1 cellular context compared by ENCODE assay signal in the genomic region with DNA sequence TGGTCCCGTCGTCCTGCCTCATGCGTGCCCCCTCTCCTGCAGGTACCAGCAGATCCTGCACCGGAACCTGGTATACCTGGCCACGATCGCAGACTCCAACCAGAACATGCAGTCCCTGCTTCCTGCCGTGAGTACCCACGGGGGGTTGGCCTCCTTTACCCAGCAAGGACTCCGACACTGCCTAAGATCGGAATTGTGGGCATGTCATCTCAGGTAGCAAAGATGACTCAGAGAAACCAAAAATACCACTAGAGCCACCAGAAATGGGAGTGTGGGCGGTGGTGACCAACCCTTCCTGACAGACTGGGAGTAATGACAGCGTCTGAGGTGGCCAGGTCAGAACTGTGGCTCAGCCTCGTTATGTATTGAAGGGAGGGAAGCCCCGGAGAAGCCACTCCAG.
TF ChIP-seq lines count a peak whose summit lies in the region.

No MANE protein-coding gene starts in this region.

TF ChIP-seq in H1, 55 proteins besides CTCF, POLR2A, EP300 and RAD21:
- TF ChIP-seq CBX8 (IDR thresholded peaks at IDR 0.05; ENCODE audit: borderline replicate concordance, low read depth, low read length) (no peak), KDM4A (IDR thresholded peaks at IDR 0.05; ENCODE audit: low read depth, low read length, severe bottlenecking) (no peak), BRCA1 (IDR thresholded peaks at IDR 0.05; ENCODE audit: low read depth, low read length) (no peak), RNF2 (IDR thresholded peaks at IDR 0.05; ENCODE audit: borderline replicate concordance, low read depth, low read length, missing control alignments, poor library complexity, severe bottlenecking) (no peak), PHF8 (conservative IDR thresholded peaks at IDR 0.05; ENCODE audit: low read depth, low read length) (no peak), CBX5 (IDR thresholded peaks at IDR 0.05; ENCODE audit: low read depth, low read length) (no peak), MAFK (IDR thresholded peaks at IDR 0.05; ENCODE audit: low read depth, low read length) (no peak), BCL11A (IDR thresholded peaks at IDR 0.05; ENCODE audit: low read depth in 2 of 2, low read length in 2 of 2) (no peak), SIX5 (IDR thresholded peaks at IDR 0.05; ENCODE audit: low read depth, low read length) (no peak)
- TF ChIP-seq, protein P1, sequence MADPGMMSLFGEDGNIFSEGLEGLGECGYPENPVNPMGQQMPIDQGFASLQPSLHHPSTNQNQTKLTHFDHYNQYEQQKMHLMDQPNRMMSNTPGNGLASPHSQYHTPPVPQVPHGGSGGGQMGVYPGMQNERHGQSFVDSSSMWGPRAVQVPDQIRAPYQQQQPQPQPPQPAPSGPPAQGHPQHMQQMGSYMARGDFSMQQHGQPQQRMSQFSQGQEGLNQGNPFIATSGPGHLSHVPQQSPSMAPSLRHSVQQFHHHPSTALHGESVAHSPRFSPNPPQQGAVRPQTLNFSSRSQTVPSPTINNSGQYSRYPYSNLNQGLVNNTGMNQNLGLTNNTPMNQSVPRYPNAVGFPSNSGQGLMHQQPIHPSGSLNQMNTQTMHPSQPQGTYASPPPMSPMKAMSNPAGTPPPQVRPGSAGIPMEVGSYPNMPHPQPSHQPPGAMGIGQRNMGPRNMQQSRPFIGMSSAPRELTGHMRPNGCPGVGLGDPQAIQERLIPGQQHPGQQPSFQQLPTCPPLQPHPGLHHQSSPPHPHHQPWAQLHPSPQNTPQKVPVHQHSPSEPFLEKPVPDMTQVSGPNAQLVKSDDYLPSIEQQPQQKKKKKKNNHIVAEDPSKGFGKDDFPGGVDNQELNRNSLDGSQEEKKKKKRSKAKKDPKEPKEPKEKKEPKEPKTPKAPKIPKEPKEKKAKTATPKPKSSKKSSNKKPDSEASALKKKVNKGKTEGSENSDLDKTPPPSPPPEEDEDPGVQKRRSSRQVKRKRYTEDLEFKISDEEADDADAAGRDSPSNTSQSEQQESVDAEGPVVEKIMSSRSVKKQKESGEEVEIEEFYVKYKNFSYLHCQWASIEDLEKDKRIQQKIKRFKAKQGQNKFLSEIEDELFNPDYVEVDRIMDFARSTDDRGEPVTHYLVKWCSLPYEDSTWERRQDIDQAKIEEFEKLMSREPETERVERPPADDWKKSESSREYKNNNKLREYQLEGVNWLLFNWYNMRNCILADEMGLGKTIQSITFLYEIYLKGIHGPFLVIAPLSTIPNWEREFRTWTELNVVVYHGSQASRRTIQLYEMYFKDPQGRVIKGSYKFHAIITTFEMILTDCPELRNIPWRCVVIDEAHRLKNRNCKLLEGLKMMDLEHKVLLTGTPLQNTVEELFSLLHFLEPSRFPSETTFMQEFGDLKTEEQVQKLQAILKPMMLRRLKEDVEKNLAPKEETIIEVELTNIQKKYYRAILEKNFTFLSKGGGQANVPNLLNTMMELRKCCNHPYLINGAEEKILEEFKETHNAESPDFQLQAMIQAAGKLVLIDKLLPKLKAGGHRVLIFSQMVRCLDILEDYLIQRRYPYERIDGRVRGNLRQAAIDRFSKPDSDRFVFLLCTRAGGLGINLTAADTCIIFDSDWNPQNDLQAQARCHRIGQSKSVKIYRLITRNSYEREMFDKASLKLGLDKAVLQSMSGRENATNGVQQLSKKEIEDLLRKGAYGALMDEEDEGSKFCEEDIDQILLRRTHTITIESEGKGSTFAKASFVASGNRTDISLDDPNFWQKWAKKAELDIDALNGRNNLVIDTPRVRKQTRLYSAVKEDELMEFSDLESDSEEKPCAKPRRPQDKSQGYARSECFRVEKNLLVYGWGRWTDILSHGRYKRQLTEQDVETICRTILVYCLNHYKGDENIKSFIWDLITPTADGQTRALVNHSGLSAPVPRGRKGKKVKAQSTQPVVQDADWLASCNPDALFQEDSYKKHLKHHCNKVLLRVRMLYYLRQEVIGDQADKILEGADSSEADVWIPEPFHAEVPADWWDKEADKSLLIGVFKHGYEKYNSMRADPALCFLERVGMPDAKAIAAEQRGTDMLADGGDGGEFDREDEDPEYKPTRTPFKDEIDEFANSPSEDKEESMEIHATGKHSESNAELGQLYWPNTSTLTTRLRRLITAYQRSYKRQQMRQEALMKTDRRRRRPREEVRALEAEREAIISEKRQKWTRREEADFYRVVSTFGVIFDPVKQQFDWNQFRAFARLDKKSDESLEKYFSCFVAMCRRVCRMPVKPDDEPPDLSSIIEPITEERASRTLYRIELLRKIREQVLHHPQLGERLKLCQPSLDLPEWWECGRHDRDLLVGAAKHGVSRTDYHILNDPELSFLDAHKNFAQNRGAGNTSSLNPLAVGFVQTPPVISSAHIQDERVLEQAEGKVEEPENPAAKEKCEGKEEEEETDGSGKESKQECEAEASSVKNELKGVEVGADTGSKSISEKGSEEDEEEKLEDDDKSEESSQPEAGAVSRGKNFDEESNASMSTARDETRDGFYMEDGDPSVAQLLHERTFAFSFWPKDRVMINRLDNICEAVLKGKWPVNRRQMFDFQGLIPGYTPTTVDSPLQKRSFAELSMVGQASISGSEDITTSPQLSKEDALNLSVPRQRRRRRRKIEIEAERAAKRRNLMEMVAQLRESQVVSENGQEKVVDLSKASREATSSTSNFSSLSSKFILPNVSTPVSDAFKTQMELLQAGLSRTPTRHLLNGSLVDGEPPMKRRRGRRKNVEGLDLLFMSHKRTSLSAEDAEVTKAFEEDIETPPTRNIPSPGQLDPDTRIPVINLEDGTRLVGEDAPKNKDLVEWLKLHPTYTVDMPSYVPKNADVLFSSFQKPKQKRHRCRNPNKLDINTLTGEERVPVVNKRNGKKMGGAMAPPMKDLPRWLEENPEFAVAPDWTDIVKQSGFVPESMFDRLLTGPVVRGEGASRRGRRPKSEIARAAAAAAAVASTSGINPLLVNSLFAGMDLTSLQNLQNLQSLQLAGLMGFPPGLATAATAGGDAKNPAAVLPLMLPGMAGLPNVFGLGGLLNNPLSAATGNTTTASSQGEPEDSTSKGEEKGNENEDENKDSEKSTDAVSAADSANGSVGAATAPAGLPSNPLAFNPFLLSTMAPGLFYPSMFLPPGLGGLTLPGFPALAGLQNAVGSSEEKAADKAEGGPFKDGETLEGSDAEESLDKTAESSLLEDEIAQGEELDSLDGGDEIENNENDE (IDR thresholded peaks at IDR 0.05; ENCODE audit: insufficient replicate concordance, low read length), result no peak
- TF ChIP-seq, protein P2, sequence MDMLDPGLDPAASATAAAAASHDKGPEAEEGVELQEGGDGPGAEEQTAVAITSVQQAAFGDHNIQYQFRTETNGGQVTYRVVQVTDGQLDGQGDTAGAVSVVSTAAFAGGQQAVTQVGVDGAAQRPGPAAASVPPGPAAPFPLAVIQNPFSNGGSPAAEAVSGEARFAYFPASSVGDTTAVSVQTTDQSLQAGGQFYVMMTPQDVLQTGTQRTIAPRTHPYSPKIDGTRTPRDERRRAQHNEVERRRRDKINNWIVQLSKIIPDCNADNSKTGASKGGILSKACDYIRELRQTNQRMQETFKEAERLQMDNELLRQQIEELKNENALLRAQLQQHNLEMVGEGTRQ (IDR thresholded peaks at IDR 0.05; ENCODE audit: low read length), result no peak
